In genomic region chr1:41003640-41004220, GRCh38 we compare ENCODE assay signal across 1 cellular context.
TF ChIP-seq lines count a peak whose summit lies in the region.

No MANE protein-coding gene starts in this region.

TF ChIP-seq in HEK293, 187 proteins besides CTCF, POLR2A, EP300 and RAD21 (continued from another document and continues in another):
- TF ChIP-seq ZNF488 (tag by site-specific recombination; IDR thresholded peaks at IDR 0.05) (no peak), OVOL3 (tag by site-specific recombination; IDR thresholded peaks at IDR 0.05) (no peak), ZNF10 (tag by site-specific recombination; IDR thresholded peaks at IDR 0.05) (no peak), GLIS2 (tag by site-specific recombination; IDR thresholded peaks at IDR 0.05) (no peak), GLI4 (tag by site-specific recombination; IDR thresholded peaks at IDR 0.05) (no peak), ZNF670 (tag by site-specific recombination; IDR thresholded peaks at IDR 0.05; ENCODE audit: low read depth) (no peak), ZBTB44 (tag by site-specific recombination; IDR thresholded peaks at IDR 0.05) (peak; percentile 52; the same call in 1 of the 2 replicates), ZNF660 (tag by site-specific recombination; IDR thresholded peaks at IDR 0.05) (peak; percentile 99), MEIS1 (CRISPR knock-in tag; IDR thresholded peaks at IDR 0.05; ENCODE audit: borderline replicate concordance) (no peak), ZNF560 (tag by site-specific recombination; IDR thresholded peaks at IDR 0.05; ENCODE audit: borderline replicate concordance) (no peak), ZBTB6 (tag by site-specific recombination; IDR thresholded peaks at IDR 0.05) (no peak), ZNF747 (tag by site-specific recombination; IDR thresholded peaks at IDR 0.05) (no peak), ZXDB (tag by site-specific recombination; IDR thresholded peaks at IDR 0.05) (peak; percentile 74), FEZF1 (tag by site-specific recombination; IDR thresholded peaks at IDR 0.05) (peak; percentile 40; the same call in 1 of the 2 replicates), PRDM6 (tag by site-specific recombination; IDR thresholded peaks at IDR 0.05) (peak; percentile 30; the same call in 1 of the 2 replicates), ZNF701 (tag by site-specific recombination; IDR thresholded peaks at IDR 0.05) (no peak), ZNF292 (tag by site-specific recombination; IDR thresholded peaks at IDR 0.05; ENCODE audit: borderline replicate concordance, low read depth) (no peak), ZNF132 (tag by site-specific recombination; IDR thresholded peaks at IDR 0.05; ENCODE audit: borderline replicate concordance) (no peak), REST (tag by site-specific recombination; IDR thresholded peaks at IDR 0.05) (no peak), ZNF391 (tag by site-specific recombination; IDR thresholded peaks at IDR 0.05; ENCODE audit: borderline replicate concordance, low read depth) (no peak), ZNF76 (tag by site-specific recombination; IDR thresholded peaks at IDR 0.05; ENCODE audit: borderline replicate concordance, low read depth) (no peak; the same call in 1 of the 2 replicates), MYNN (tag by site-specific recombination; IDR thresholded peaks at IDR 0.05; ENCODE audit: borderline replicate concordance) (no peak), INSM2 (tag by site-specific recombination; IDR thresholded peaks at IDR 0.05) (no peak), ZNF837 (tag by site-specific recombination; IDR thresholded peaks at IDR 0.05) (no peak), ZNF645 (tag by site-specific recombination; IDR thresholded peaks at IDR 0.05) (no peak), TSHZ1 (tag by site-specific recombination; IDR thresholded peaks at IDR 0.05; ENCODE audit: borderline replicate concordance) (no peak), ZNF416 (tag by site-specific recombination; IDR thresholded peaks at IDR 0.05) (no peak), YY1 (tag by site-specific recombination; IDR thresholded peaks at IDR 0.05) (no peak), ZNF114 (tag by site-specific recombination; IDR thresholded peaks at IDR 0.05) (no peak), ZNF121 (tag by site-specific recombination; IDR thresholded peaks at IDR 0.05) (no peak), GLIS1 (tag by site-specific recombination; IDR thresholded peaks at IDR 0.05) (peak; percentile 83), ZNF24 (tag by site-specific recombination; IDR thresholded peaks at IDR 0.05) (peak; percentile 45; the same call in 1 of the 2 replicates), ZNF544 (tag by site-specific recombination; IDR thresholded peaks at IDR 0.05) (no peak), ZNF514 (tag by site-specific recombination; IDR thresholded peaks at IDR 0.05) (no peak), ZBTB11 (tag by site-specific recombination; conservative IDR thresholded peaks at IDR 0.05; ENCODE audit: low read depth) (no peak), ZSCAN23 (tag by site-specific recombination; IDR thresholded peaks at IDR 0.05) (no peak), OSR2 (tag by site-specific recombination; IDR thresholded peaks at IDR 0.05) (peak; percentile 84), ZFP69B (tag by site-specific recombination; IDR thresholded peaks at IDR 0.05) (0 out of 2 replicates have a peak, but pooled peaks have one; percentile 30), PATZ1 (tag by site-specific recombination; IDR thresholded peaks at IDR 0.05) (0 out of 2 replicates have a peak, but pooled peaks have one; percentile 12)
